Comparison of ENCODE assay signal across 8 cellular contexts in genomic region chr21:36320421-36321324, GRCh38. TPM values are rescaled to one million over a fixed set of nuclear protein-coding genes. Genes with fewer than 3 reads are reported as not detected.
DNase-seq lines count a peak whose midpoint lies in the region; ATAC-seq and TF ChIP-seq lines count a peak whose summit lies in the region.

No MANE protein-coding gene starts in this region.

- peak; percentile 49 for ATAC-seq in GM21528 (IDR thresholded peaks at IDR 0.05; ENCODE audit: low FRiP score, unreplicated experiment)

- H3K27me3 ChIP-seq in sigmoid colon, result no peaks in the 10 kb centered on the region

- peaks cover 0 to 48% (median 40%) of the 10 kb centered on the region in 4 donors for H3K4me1 ChIP-seq in sigmoid colon

- peak; percentile 79 to 93 (median 93) for DNase-seq in NCI-H1417 (lab: John Stamatoyannopoulos, UW)
- no peak for DNase-seq in NCI-H1417 treated with DMSO at 0.1 percent for 48 hours (lab: John Stamatoyannopoulos, UW)
- DNase-seq in HuH-7 (ENCODE audit: low spot score), result peak; percentile 43
- DNase-seq in brain pericyte (ENCODE audit: low read depth, low spot score), result peak; percentile 61
- peak; percentile 82 for DNase-seq in sigmoid colon

- peak overlapping the region; percentile 90 for H3K4me3 ChIP-seq in iPS-18c (ENCODE audit: insufficient read depth, low read depth, low read length)
- H3K4me3 ChIP-seq in sigmoid colon, result peak overlapping the region; percentile 77 to 94 (median 78)

- H3K9me3 ChIP-seq in iPS-18c (ENCODE audit: control insufficient read depth, insufficient read depth, low read length), result no peaks in the 10 kb centered on the region
- H3K9me3 ChIP-seq in sigmoid colon, result no peaks in the 10 kb centered on the region

- H3K36me3 ChIP-seq in sigmoid colon, result no peaks in the 10 kb centered on the region

- 0 to 1% methylated on average over 62 of the region's 62 CpGs for WGBS in sigmoid colon, 2 donors

- peak overlapping the region; percentile 96 to 99 (median 98) for H3K27ac ChIP-seq in sigmoid colon

- no peak for TF ChIP-seq POLR2A in sigmoid colon (IDR thresholded peaks at IDR 0.05)

- no peak for TF ChIP-seq CTCF in sigmoid colon (IDR thresholded peaks at IDR 0.05)

- no peak for TF ChIP-seq EP300 in sigmoid colon (IDR thresholded peaks at IDR 0.05)

- intact Hi-C loops in sigmoid colon (cut with DNase I), result loop anchor here (1.0 kb wide), 1 partner anchor 164 kb away; the partner anchor contains the start of gene DOP1B

TF ChIP-seq in PFSK-1, 5 proteins besides CTCF, POLR2A, EP300 and RAD21:
- peak; percentile 43; the same call in 1 of the 2 replicates for TF ChIP-seq SIN3A (IDR thresholded peaks at IDR 0.05; ENCODE audit: borderline replicate concordance, insufficient read depth, low read length)
- no peak for TF ChIP-seq REST (IDR thresholded peaks at IDR 0.05; ENCODE audit: insufficient read depth in 1 of 2, low read depth in 2 of 2, low read length in 2 of 2)
- TF ChIP-seq TAF1 (IDR thresholded peaks at IDR 0.05; ENCODE audit: borderline replicate concordance, insufficient read depth, low read length), result no peak
- no peak for TF ChIP-seq POLR2AphosphoS5 (IDR thresholded peaks at IDR 0.05; ENCODE audit: low read depth, low read length)
- no peak for TF ChIP-seq FOXP2 (optimal IDR thresholded peaks at IDR 0.05; ENCODE audit: borderline replicate concordance, extremely low read depth, extremely low read length, insufficient read depth)

RNA-seq across cellular contexts. Expression of gene MORC3, which starts 0.7 kb away (rescaled TPM):
- 9.8 TPM for polyA plus RNA-seq in PFSK-1 (2012; ENCODE audit: insufficient read length, low read depth)
- 10 to 100 TPM; 39.5 to 59.8 (median 48.4) TPM for total RNA-seq in sigmoid colon
- polyA plus RNA-seq in sigmoid colon, result 10 to 100 TPM; 12.0 to 18.0 (median 14.9) TPM
